13 cellular contexts compared by ENCODE assay signal in genomic region chr12:12661086-12661485, GRCh38. TPM values are rescaled to one million over a fixed set of nuclear protein-coding genes. Genes with fewer than 3 reads are reported as not detected.
DNase-seq lines count a peak whose midpoint lies in the region; ATAC-seq, FAIRE-seq and TF ChIP-seq lines count a peak whose summit lies in the region.
"Had no signal": no experiment of that assay in that cellular context is flagged by ENCODE, and none has a peak within 500 bp of the region (broad histone marks: within the 10 kb centered on the region; RNA-seq: fewer than 3 reads in every experiment).

No MANE protein-coding gene starts in this region.

- H4K20me1 ChIP-seq in K562 (replicated peaks; ENCODE audit: control insufficient read depth, insufficient read depth, low read length), result no peaks in the 10 kb centered on the region

- no peaks in the 10 kb centered on the region for H3K9me3 ChIP-seq in HUES6 (ENCODE audit: control insufficient read depth, insufficient read depth, low read depth, low read length)
- H3K9me3 ChIP-seq in K562 (replicated peaks; ENCODE audit: control insufficient read depth, insufficient read depth, low read depth, low read length), result no peaks in the 10 kb centered on the region
- H3K9me3 ChIP-seq in iPS-20b (ENCODE audit: insufficient read depth, low read depth, low read length), result no peaks in the 10 kb centered on the region
- H3K9me3 ChIP-seq in prostate gland, result no peaks in the 10 kb centered on the region
- H3K9me3 ChIP-seq in SJCRH30 (replicated peaks), result no peaks in the 10 kb centered on the region
- H3K9me3 ChIP-seq: sigmoid colon had no signal

- no peak for FAIRE-seq in K562 (lab: Jason Lieb, UNC)

- no peaks in the 10 kb centered on the region for H3K9me1 ChIP-seq in K562 (ENCODE audit: control insufficient read depth, insufficient read depth, low read length)

- TF ChIP-seq RAD21 in K562 (CRISPR knock-in tag; conservative IDR thresholded peaks at IDR 0.05 in 1 of 2, IDR thresholded peaks at IDR 0.05 in 1 of 2), result no peak

- CTCF ChIA-PET in AG04449 (lab: Yijun Ruan, JAX), result interaction anchor here (8.4 kb wide), 1 partner anchor 283 kb away, joined by 89 read pairs; no protein-coding TSS in a partner anchor
- CTCF ChIA-PET in K562 (lab: Yijun Ruan, JAX; ENCODE audit: low intra/inter-chr PET ratio), result no interaction called here

- H3K9ac ChIP-seq in HUES6 (ENCODE audit: low read length) (no peak overlapping the region), K562 (ENCODE audit: insufficient read depth in 1 of 2, low read depth in 2 of 2, low read length in 2 of 2) (no peak overlapping the region), iPS-20b (ENCODE audit: low read depth, low read length) (peak overlapping the region; percentile 30; the same call in 1 of the 2 replicates)

- BruUV-seq in K562 (replicated peaks; lab: Mats Ljungman, UMichigan), result no TSS peak

- TF ChIP-seq POLR2A in K562 (conservative IDR thresholded peaks at IDR 0.05) (no peak), prostate gland (IDR thresholded peaks at IDR 0.05) (no peak)

- in situ Hi-C loops in K562 (cut with MboI), result no loop called here

- DNase-seq in AG04449 (ENCODE audit: low read depth, low spot score) (peak; percentile 65), K562 (ENCODE audit: extremely low read depth in 1 of 4, low spot score in 3 of 4) (no peak), prostate gland (ENCODE audit: low spot score) (no peak), SJCRH30 (no peak), NCI-H748 treated with DMSO at 0.1 percent for 48 hours (lab: John Stamatoyannopoulos, UW) (no peak)
- DNase-seq: activated T-cell treated with anti-CD3 and anti-CD28 coated beads, Interleukin-2, amount 50 U/mL, for 48 hours; head of caudate nucleus; NCI-H510A treated with DMSO at 0.1 percent for 48 hours; SIG-M5; sigmoid colon had no signal

- H3K36me3 ChIP-seq in HUES6 (ENCODE audit: control insufficient read depth, insufficient read depth, low read length) (peaks cover 6% of the 10 kb centered on the region), K562 (ENCODE audit: control insufficient read depth, insufficient read depth, low read length) (no peaks in the 10 kb centered on the region), iPS-20b (ENCODE audit: insufficient read depth, low read depth, low read length) (peaks cover 10% of the 10 kb centered on the region), prostate gland (no peaks in the 10 kb centered on the region), SJCRH30 (no peaks in the 10 kb centered on the region)
- H3K36me3 ChIP-seq: sigmoid colon had no signal

- no peaks in the 10 kb centered on the region for H3K27me3 ChIP-seq in HUES6 (ENCODE audit: control insufficient read depth, insufficient read depth, low read length)
- H3K27me3 ChIP-seq in K562 (ENCODE audit: control insufficient read depth in 2 of 2, insufficient read depth in 2 of 2, low read length in 2 of 2), result no peaks in the 10 kb centered on the region
- H3K27me3 ChIP-seq in iPS-20b (ENCODE audit: insufficient read depth, low read length), result no peaks in the 10 kb centered on the region
- H3K27me3 ChIP-seq in prostate gland (replicated peaks; ENCODE audit: insufficient read depth), result no peaks in the 10 kb centered on the region
- H3K27me3 ChIP-seq in SJCRH30, result no peaks in the 10 kb centered on the region
- H3K27me3 ChIP-seq: sigmoid colon had no signal

- peaks cover 37% of the 10 kb centered on the region for H3K4me1 ChIP-seq in HUES6 (ENCODE audit: control insufficient read depth, insufficient read depth, low read length)
- H3K4me1 ChIP-seq in K562 (replicated peaks in 1 of 2; ENCODE audit: control insufficient read depth in 2 of 2, insufficient read depth in 2 of 2, low read length in 2 of 2), result peaks cover 0 to 2% of the 10 kb centered on the region in 2 experiments; a peak in 3 of 5 replicates
- peaks cover 34% of the 10 kb centered on the region for H3K4me1 ChIP-seq in iPS-20b (ENCODE audit: insufficient read depth, low read length)
- no peaks in the 10 kb centered on the region for H3K4me1 ChIP-seq in prostate gland (replicated peaks)
- H3K4me1 ChIP-seq in SJCRH30, result no peaks in the 10 kb centered on the region
- H3K4me1 ChIP-seq: sigmoid colon had no signal

- H3K79me2 ChIP-seq in K562 (ENCODE audit: control insufficient read depth, insufficient read depth, low read length), result no peaks in the 10 kb centered on the region

- POLR2A ChIA-PET in AG04449 (lab: Yijun Ruan, JAX) (no interaction called here), K562 (lab: Yijun Ruan, JAX) (no interaction called here)

- H3K4me2 ChIP-seq in K562 (ENCODE audit: insufficient read depth, low read length), result no peak overlapping the region

- TF ChIP-seq EP300 in K562 (IDR thresholded peaks at IDR 0.05; ENCODE audit: low read length), result no peak

- H3K4me3 ChIP-seq in AG04449 (ENCODE audit: low read depth, low read length), result no peak overlapping the region
- H3K4me3 ChIP-seq in HUES6 (ENCODE audit: low read depth, low read length), result no peak overlapping the region
- no peak overlapping the region for H3K4me3 ChIP-seq in K562
- peak overlapping the region; percentile 7; the same call in 1 of the 2 replicates for H3K4me3 ChIP-seq in iPS-20b (ENCODE audit: low read length)
- no peak overlapping the region for H3K4me3 ChIP-seq in prostate gland
- H3K4me3 ChIP-seq in SJCRH30, result no peak overlapping the region
- H3K4me3 ChIP-seq: sigmoid colon had no signal

- H3K27ac ChIP-seq in HUES6 (ENCODE audit: low read depth, low read length), result peak overlapping the region; percentile 80
- H3K27ac ChIP-seq in K562 (ENCODE audit: extremely low read depth, low read depth, low read length), result no peak overlapping the region
- H3K27ac ChIP-seq in iPS-20b (ENCODE audit: low read length), result no peak overlapping the region
- no peak overlapping the region for H3K27ac ChIP-seq in prostate gland
- no peak overlapping the region for H3K27ac ChIP-seq in SJCRH30
- H3K27ac ChIP-seq: sigmoid colon had no signal

- WGBS in K562 (ENCODE audit: insufficient coverage, low coverage, missing lambda C conversion rate), result 11% methylated on average over 4 of the region's 4 CpGs
- WGBS in prostate gland, result 41% methylated on average over 4 of the region's 4 CpGs

- H2AFZ ChIP-seq in K562 (ENCODE audit: low read depth, low read length), result peak overlapping the region; percentile 32; the same call in 1 of the 2 replicates

- ATAC-seq in K562 (no peak), HG02623 (IDR thresholded peaks at IDR 0.05; ENCODE audit: unreplicated experiment) (no peak)

- intact Hi-C loops in K562 (cut with micrococcal nuclease) (no loop called here), prostate gland (cut with DNase I) (no loop called here)

- TF ChIP-seq CTCF in AG04449 (IDR thresholded peaks at IDR 0.05; ENCODE audit: insufficient read depth, low read length, missing control alignments), result no peak
- no peak for TF ChIP-seq CTCF in K562 (IDR thresholded peaks at IDR 0.05 in 2 of 3, conservative IDR thresholded peaks at IDR 0.05 in 1 of 3; ENCODE audit: insufficient read depth in 2 of 3, low read depth in 1 of 3, low read length in 3 of 3)
- TF ChIP-seq CTCF in prostate gland (IDR thresholded peaks at IDR 0.05), result no peak

RNA-seq across cellular contexts. Expression of gene GPR19, which starts 34.9 kb away (rescaled TPM):
- 0.65 and 0.70 TPM in 2 replicates for total RNA-seq in K562 (2011; cell fraction: chromatin; rRNA removed; ENCODE audit: low replicate concordance)
- total RNA-seq in K562 (2011; cell fraction: nucleolus; rRNA removed), result 0.53 TPM in 1 of 2 replicates, not detected in the other
- total RNA-seq in K562 (2011; cell fraction: nucleoplasm; rRNA removed), result 0.44 and 0.53 TPM in 2 replicates
- total RNA-seq in K562 (2014; rRNA removed), result 0.08 TPM in 1 of 2 replicates, not detected in the other
- total RNA-seq in K562 (2014; rRNA removed; fragmentation: Illumina TruSeq; extraction: Trizol), result 0.73 and 0.76 TPM in 2 replicates
- total RNA-seq in K562 (2015; rRNA removed; fragmentation: Illumina TruSeq; extraction: Trizol), result 0.15 and 0.22 TPM in 2 replicates
- 0.35 TPM in 1 of 2 replicates, not detected in the other for total RNA-seq in K562 (2021)
- 0.35 and 0.40 TPM in 2 replicates for polyA plus RNA-seq in K562 (2011; rRNA removed)
- 0.07 and 0.46 TPM in 2 replicates for polyA plus RNA-seq in K562 (2011; cell fraction: cytosol; rRNA removed)
- polyA plus RNA-seq in K562 (2011; cell fraction: nucleus; rRNA removed), result 0.63 and 0.65 TPM in 2 replicates
- polyA plus RNA-seq in K562 (2012), result 0.16 and 0.44 TPM in 2 replicates
- polyA plus RNA-seq in K562 (2014; fragmentation: Illumina TruSeq; extraction: Trizol), result 0.40 and 0.62 TPM in 2 replicates
- under 1 TPM; 0.22 to 0.35 TPM for polyA plus RNA-seq in K562 (2014; fragmentation: Nextera tagmentation; extraction: Ambion mirVana)
- 0.24 TPM in 1 of 2 replicates, not detected in the other for polyA plus RNA-seq in K562 (2014; rRNA removed)
- polyA minus RNA-seq in K562 (2011; rRNA and poly(A)+ RNA removed), result 0.72 TPM in 1 of 2 replicates, not detected in the other
- polyA minus RNA-seq in K562 (2011; cell fraction: cytosol; rRNA and poly(A)+ RNA removed), result not detected in 2 replicates
- polyA minus RNA-seq in K562 (2011; cell fraction: nucleus; rRNA and poly(A)+ RNA removed), result 0.78 TPM in 1 of 2 replicates, not detected in the other
- total RNA-seq in prostate gland, result not detected
- 1.1 and 1.3 TPM in 2 replicates for total RNA-seq in SJCRH30 (2014; rRNA removed; shearing (Covaris generic))

RNA-seq across cellular contexts. Expression of gene CREBL2, which starts 49.4 kb away (rescaled TPM):
- total RNA-seq in K562 (2011; cell fraction: chromatin; rRNA removed; ENCODE audit: low replicate concordance), result 2.3 and 3.8 TPM in 2 replicates
- total RNA-seq in K562 (2011; cell fraction: nucleolus; rRNA removed), result 2.0 and 2.9 TPM in 2 replicates
- total RNA-seq in K562 (2011; cell fraction: nucleoplasm; rRNA removed), result 3.2 and 6.9 TPM in 2 replicates
- total RNA-seq in K562 (2014; rRNA removed) (7.3 and 8.9 TPM in 2 replicates), K562 (2014; rRNA removed; fragmentation: Illumina TruSeq; extraction: Trizol) (5.7 and 6.4 TPM in 2 replicates), K562 (2015; rRNA removed; fragmentation: Illumina TruSeq; extraction: Trizol) (5.5 and 5.6 TPM in 2 replicates), K562 (2021) (3.8 and 5.2 TPM in 2 replicates), prostate gland (10 to 100 TPM; 48.1 to 59.8 TPM)
- polyA plus RNA-seq in K562 (2011; rRNA removed) (4.7 and 5.2 TPM in 2 replicates), K562 (2014; fragmentation: Illumina TruSeq; extraction: Trizol) (4.6 and 5.0 TPM in 2 replicates), K562 (2014; fragmentation: Nextera tagmentation; extraction: Ambion mirVana) (1 to 10 TPM; 1.7 to 1.9 TPM), K562 (2014; rRNA removed) (2.9 and 4.8 TPM in 2 replicates)
- 2.1 and 3.8 TPM in 2 replicates for polyA plus RNA-seq in K562 (2011; cell fraction: cytosol; rRNA removed)
- polyA plus RNA-seq in K562 (2011; cell fraction: nucleus; rRNA removed), result 1.8 and 2.6 TPM in 2 replicates
- polyA plus RNA-seq in K562 (2012), result 4.4 and 7.9 TPM in 2 replicates
- 6.3 and 7.0 TPM in 2 replicates for polyA minus RNA-seq in K562 (2011; rRNA and poly(A)+ RNA removed)
- polyA minus RNA-seq in K562 (2011; cell fraction: cytosol; rRNA and poly(A)+ RNA removed), result 2.6 TPM in 2 replicates
- polyA minus RNA-seq in K562 (2011; cell fraction: nucleus; rRNA and poly(A)+ RNA removed), result 1.8 and 2.7 TPM in 2 replicates
- 7.6 and 7.9 TPM in 2 replicates for total RNA-seq in SJCRH30 (2014; rRNA removed; shearing (Covaris generic))

RNA-seq across cellular contexts. Expression of gene CDKN1B, which starts 56.1 kb away (rescaled TPM):
- 6.1 and 9.5 TPM in 2 replicates for total RNA-seq in K562 (2011; cell fraction: chromatin; rRNA removed; ENCODE audit: low replicate concordance)
- total RNA-seq in K562 (2011; cell fraction: nucleolus; rRNA removed), result 15.8 and 17.9 TPM in 2 replicates
- 8.5 and 10.2 TPM in 2 replicates for total RNA-seq in K562 (2011; cell fraction: nucleoplasm; rRNA removed)
- 32.0 and 35.2 TPM in 2 replicates for total RNA-seq in K562 (2014; rRNA removed)
- total RNA-seq in K562 (2014; rRNA removed; fragmentation: Illumina TruSeq; extraction: Trizol), result 13.5 and 16.0 TPM in 2 replicates
- total RNA-seq in K562 (2015; rRNA removed; fragmentation: Illumina TruSeq; extraction: Trizol), result 16.8 and 18.6 TPM in 2 replicates
- 23.9 and 27.3 TPM in 2 replicates for total RNA-seq in K562 (2021)
- 12.9 and 13.7 TPM in 2 replicates for polyA plus RNA-seq in K562 (2011; rRNA removed)
- polyA plus RNA-seq in K562 (2011; cell fraction: cytosol; rRNA removed), result 5.9 and 6.8 TPM in 2 replicates
- 10.1 and 11.6 TPM in 2 replicates for polyA plus RNA-seq in K562 (2011; cell fraction: nucleus; rRNA removed)
- 22.9 and 24.9 TPM in 2 replicates for polyA plus RNA-seq in K562 (2012)
- 15.5 and 17.5 TPM in 2 replicates for polyA plus RNA-seq in K562 (2014; fragmentation: Illumina TruSeq; extraction: Trizol)
- polyA plus RNA-seq in K562 (2014; fragmentation: Nextera tagmentation; extraction: Ambion mirVana), result 1 to 10 TPM; 2.6 to 3.0 TPM
- polyA plus RNA-seq in K562 (2014; rRNA removed), result 21.0 and 21.9 TPM in 2 replicates
- polyA minus RNA-seq in K562 (2011; rRNA and poly(A)+ RNA removed), result 8.8 and 9.9 TPM in 2 replicates
- 5.1 and 8.9 TPM in 2 replicates for polyA minus RNA-seq in K562 (2011; cell fraction: cytosol; rRNA and poly(A)+ RNA removed)
- 13.9 and 27.3 TPM in 2 replicates for polyA minus RNA-seq in K562 (2011; cell fraction: nucleus; rRNA and poly(A)+ RNA removed)
- 100 to 1,000 TPM in 1 of 2 donors, 10 to 100 TPM in 1; 73.5 to 110 TPM for total RNA-seq in prostate gland
- total RNA-seq in SJCRH30 (2014; rRNA removed; shearing (Covaris generic)), result 37.1 and 37.6 TPM in 2 replicates
